ENCODE assay signal across 15 cellular contexts in the genomic region with DNA sequence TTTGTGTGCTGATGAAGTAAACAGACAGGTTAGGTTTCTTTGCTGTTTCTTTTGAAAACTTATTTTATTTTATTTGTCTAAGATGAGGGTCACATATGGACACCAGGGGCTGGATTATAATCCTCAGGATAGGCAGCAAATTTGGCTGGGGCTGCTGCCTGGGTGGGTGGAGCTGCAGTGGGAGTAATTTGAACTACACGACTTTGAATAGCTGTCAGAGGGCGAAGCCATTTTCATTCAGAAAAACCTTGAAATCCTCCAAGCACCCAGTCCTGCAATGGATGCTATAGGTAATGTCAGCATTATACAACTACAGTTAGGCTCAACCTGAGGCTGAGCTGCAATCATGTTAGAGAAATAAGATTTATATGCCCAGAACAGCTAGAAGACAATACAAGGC. TPM values are rescaled to one million over a fixed set of nuclear protein-coding genes. Genes with fewer than 3 reads are reported as not detected.
DNase-seq lines count a peak whose midpoint lies in the region; ATAC-seq and TF ChIP-seq lines count a peak whose summit lies in the region.
"Had no signal": no experiment of that assay in that cellular context is flagged by ENCODE, and none has a peak within 500 bp of the region (broad histone marks: within the 10 kb centered on the region; RNA-seq: fewer than 3 reads in every experiment).

No MANE protein-coding gene starts in this region.

- TF ChIP-seq CTCF in cardiac muscle cell (IDR thresholded peaks at IDR 0.05; ENCODE audit: low read depth, low read length) (no peak), right atrium auricular region (IDR thresholded peaks at IDR 0.05) (no peak), prostate gland (IDR thresholded peaks at IDR 0.05) (no peak), vagina (IDR thresholded peaks at IDR 0.05) (no peak)

- WGBS in prostate gland, result 31% methylated on average over 2 of the region's 2 CpGs

- H3K27me3 ChIP-seq in cardiac muscle cell (no peaks in the 10 kb centered on the region), right atrium auricular region (no peaks in the 10 kb centered on the region), iPS-20b (ENCODE audit: insufficient read depth, low read length) (no peaks in the 10 kb centered on the region), prostate gland (replicated peaks; ENCODE audit: insufficient read depth) (no peaks in the 10 kb centered on the region), vagina (no peaks in the 10 kb centered on the region)

- 0 out of 2 replicates have a peak overlapping the region, but pooled peaks have one; percentile 20 for H3K9ac ChIP-seq in iPS-20b (ENCODE audit: low read depth, low read length)

- no peak for ATAC-seq in GM18498 (IDR thresholded peaks at IDR 0.05; ENCODE audit: unreplicated experiment)
- ATAC-seq: activated naive CD4-positive, alpha-beta T cell treated with anti-CD3 and anti-CD28 coated beads, Interleukin-2, amount 50 U/mL, for 72 hours had no signal

- H3K36me3 ChIP-seq in cardiac muscle cell (no peaks in the 10 kb centered on the region), right atrium auricular region (no peaks in the 10 kb centered on the region), iPS-20b (ENCODE audit: insufficient read depth, low read depth, low read length) (no peaks in the 10 kb centered on the region), prostate gland (no peaks in the 10 kb centered on the region), vagina (no peaks in the 10 kb centered on the region)

- intact Hi-C loops in prostate gland (cut with DNase I) (no loop called here), vagina (cut with DNase I) (no loop called here)

- TF ChIP-seq POLR2A in prostate gland (IDR thresholded peaks at IDR 0.05) (no peak), vagina (IDR thresholded peaks at IDR 0.05) (no peak)

- H3K9me3 ChIP-seq in cardiac muscle cell (ENCODE audit: low read depth) (no peaks in the 10 kb centered on the region), right atrium auricular region (no peaks in the 10 kb centered on the region), iPS-20b (ENCODE audit: insufficient read depth, low read depth, low read length) (no peaks in the 10 kb centered on the region), prostate gland (no peaks in the 10 kb centered on the region), vagina (no peaks in the 10 kb centered on the region)

- peaks cover 31% of the 10 kb centered on the region for H3K4me1 ChIP-seq in cardiac muscle cell (ENCODE audit: low read depth)
- H3K4me1 ChIP-seq in right atrium auricular region, result peaks cover 0 to 23% of the 10 kb centered on the region in 2 donors
- H3K4me1 ChIP-seq in iPS-20b (ENCODE audit: insufficient read depth, low read length), result peaks cover 17% of the 10 kb centered on the region
- peaks cover 21% of the 10 kb centered on the region for H3K4me1 ChIP-seq in prostate gland (replicated peaks)
- peaks cover 76% of the 10 kb centered on the region for H3K4me1 ChIP-seq in vagina

- DNase-seq in cardiac muscle cell (ENCODE audit: low read depth in 1 of 2, low spot score in 1 of 2) (no peak), right atrium auricular region (ENCODE audit: low spot score) (no peak), prostate gland (ENCODE audit: low spot score) (no peak), vagina (ENCODE audit: extremely low spot score in 2 of 2) (no peak), hepatic stellate cell (ENCODE audit: low spot score) (no peak), NCI-H510A treated with DMSO at 0.1 percent for 48 hours (lab: John Stamatoyannopoulos, UW) (no peak)
- DNase-seq: effector memory CD4-positive, alpha-beta T cell; mesenchymal stem cell; NCI-H146; NCI-H226; NK-92 treated with Interleukin-12 subunit alpha and Interleukin-12 subunit beta, amount 100 ng/mL, for 24 hours; SHP77 had no signal

- H3K27ac ChIP-seq in cardiac muscle cell (peak overlapping the region; percentile 52), right atrium auricular region (peak overlapping the region in 1 of 2 donors; percentile 22), iPS-20b (ENCODE audit: low read length) (no peak overlapping the region), prostate gland (peak overlapping the region; percentile 66 to 69), vagina (peak overlapping the region; percentile 35)

- no peak overlapping the region for H3K4me3 ChIP-seq in cardiac muscle cell
- H3K4me3 ChIP-seq in right atrium auricular region, result no peak overlapping the region
- 0 out of 2 replicates have a peak overlapping the region, but pooled peaks have one; percentile 24 for H3K4me3 ChIP-seq in iPS-20b (ENCODE audit: low read length)
- peak overlapping the region; percentile 7 to 23 for H3K4me3 ChIP-seq in prostate gland
- H3K4me3 ChIP-seq in vagina, result peak overlapping the region in 1 of 2 donors; percentile 4

RNA-seq across cellular contexts. Expression of a gene that starts 16.6 kb away (rescaled TPM):
- total RNA-seq in cardiac muscle cell, result 10.7 and 30.6 TPM in 2 replicates
- polyA plus RNA-seq in cardiac muscle cell, result 6.3 and 6.6 TPM in 2 replicates
- 10 to 100 TPM in 1 of 2 donors, 1 to 10 TPM in 1; 7.8 to 13.4 TPM for total RNA-seq in right atrium auricular region
- total RNA-seq in prostate gland, result 10 to 100 TPM; 28.4 to 45.1 TPM
- 38.1 TPM for total RNA-seq in vagina

Comparison
In these comparisons a context has a peak if more than half of its experiments do, and no peak if none do; other contexts are left out.
1. H3K4me3 ChIP-seq: peak in iPS-20b (single experiment) and prostate gland (2 of 2); none in cardiac muscle cell (single experiment) and right atrium auricular region (0 of 2).